ENCODE assay signal across 17 cellular contexts in the genomic region with DNA sequence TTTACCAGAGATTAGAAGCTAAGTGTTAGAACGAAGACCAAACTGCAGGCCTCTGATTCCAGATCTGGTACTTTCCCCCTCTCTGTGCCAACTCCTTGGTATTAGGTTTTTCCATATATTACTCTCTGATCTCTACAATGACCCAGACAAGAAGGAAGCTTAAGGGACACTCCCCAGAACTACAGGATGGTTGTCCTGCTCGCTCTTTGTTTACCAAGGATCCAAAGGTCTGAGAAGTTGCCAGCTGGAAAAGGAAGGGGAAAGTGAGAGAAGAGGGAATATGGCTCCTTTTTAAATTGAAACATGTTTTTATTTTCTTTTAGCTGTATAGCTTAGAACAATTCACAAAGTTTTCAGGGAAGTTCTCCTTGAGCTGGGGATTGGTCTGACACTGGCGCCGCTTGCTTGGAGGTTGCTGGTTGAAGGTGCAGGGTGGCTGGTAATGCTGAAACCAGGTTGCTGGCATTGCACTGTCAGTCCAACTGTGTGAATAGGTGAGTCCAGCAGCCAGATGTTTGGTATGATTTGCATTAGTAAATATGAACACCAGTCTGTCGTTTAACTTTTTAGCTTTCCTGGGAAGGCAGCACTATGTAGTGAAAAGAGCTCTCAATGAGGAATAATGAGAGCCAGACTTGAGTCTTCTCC.
DNase-seq lines count a peak whose midpoint lies in the region; ATAC-seq and TF ChIP-seq lines count a peak whose summit lies in the region.
"Had no signal": no experiment of that assay in that cellular context is flagged by ENCODE, and none has a peak within 500 bp of the region (broad histone marks: within the 10 kb centered on the region; RNA-seq: fewer than 3 reads in every experiment).

No MANE protein-coding gene starts in this region.

- ATAC-seq in mucosa of descending colon (peak; percentile 90), GM18502 (IDR thresholded peaks at IDR 0.05; ENCODE audit: poor library complexity, unreplicated experiment) (no peak), HG03108 (IDR thresholded peaks at IDR 0.05; ENCODE audit: unreplicated experiment) (no peak)

- TF ChIP-seq EP300 in transverse colon (IDR thresholded peaks at IDR 0.05; ENCODE audit: low read depth) = no peak

- H3K9me3 ChIP-seq in colonic mucosa = no peaks in the 10 kb centered on the region
- no peaks in the 10 kb centered on the region for H3K9me3 ChIP-seq in mucosa of descending colon
- H3K9me3 ChIP-seq in transverse colon = no peaks in the 10 kb centered on the region
- H3K9me3 ChIP-seq: BE2C had no signal

- H3K4me3 ChIP-seq in colonic mucosa (no peak overlapping the region), mucosa of descending colon (no peak overlapping the region), transverse colon (no peak overlapping the region)

- no peak for TF ChIP-seq CTCF in colonic mucosa (IDR thresholded peaks at IDR 0.05)
- TF ChIP-seq CTCF in mucosa of descending colon (IDR thresholded peaks at IDR 0.05) = no peak
- TF ChIP-seq CTCF in transverse colon (IDR thresholded peaks at IDR 0.05) = no peak

- peak; percentile 46 for DNase-seq in NCI-H69 (lab: John Stamatoyannopoulos, UW)
- DNase-seq in colonic mucosa = peak; percentile 57
- DNase-seq in mucosa of descending colon = peak in 1 of 3 donors; percentile 37
- no peak for DNase-seq in transverse colon
- no peak for DNase-seq in activated CD4-positive, CD25-positive, alpha-beta regulatory T cell (lab: John Stamatoyannopoulos, UW)
- DNase-seq: ACHN; BE2C; C1 segment of cervical spinal cord; CD4-positive, CD25-positive, alpha-beta regulatory T cell; CD8-positive, alpha-beta memory T cell; DMS 273 treated with DMSO at 0.1 percent for 48 hours; DND-41; EL; H9 had no signal

- no peaks in the 10 kb centered on the region for H3K4me1 ChIP-seq in colonic mucosa
- peaks cover 16% of the 10 kb centered on the region for H3K4me1 ChIP-seq in mucosa of descending colon (ENCODE audit: low read depth)
- H3K4me1 ChIP-seq in transverse colon = peaks cover 10 to 22% (median 19%) of the 10 kb centered on the region in 4 donors

- H3K27ac ChIP-seq in colonic mucosa (peak overlapping the region; percentile 27), transverse colon (peak overlapping the region; percentile 49 to 72 (median 68))
- H3K27ac ChIP-seq: HL-60 had no signal

- H3K27me3 ChIP-seq in colonic mucosa = no peaks in the 10 kb centered on the region
- H3K27me3 ChIP-seq in transverse colon = no peaks in the 10 kb centered on the region
- H3K27me3 ChIP-seq: BE2C had no signal

- intact Hi-C loops in colonic mucosa (cut with DNase I) (no loop called here), mucosa of descending colon (cut with DNase I, micrococcal nuclease) (no loop called here), transverse colon (cut with DNase I; ENCODE audit: low total_unique reads) (no loop called here)

- no peaks in the 10 kb centered on the region for H3K36me3 ChIP-seq in colonic mucosa
- no peaks in the 10 kb centered on the region for H3K36me3 ChIP-seq in mucosa of descending colon (ENCODE audit: low read depth)
- H3K36me3 ChIP-seq in transverse colon = no peaks in the 10 kb centered on the region
- H3K36me3 ChIP-seq: BE2C had no signal

- WGBS in transverse colon (ENCODE audit: low coverage in 1 of 2), 2 donors = 52 to 73% methylated on average over 2 to 5 of the region's 5 CpGs

- no peak for TF ChIP-seq POLR2A in transverse colon (IDR thresholded peaks at IDR 0.05)

- in situ Hi-C loops in transverse colon (cut with MboI; ENCODE audit: low pct_ligation_motif_present in 1 of 4, low pct_unique_long_range_greater_than_20kb in 1 of 4, low sequenced_read_pairs in 3 of 4) = no loop called here

- peak overlapping the region in 1 of 2 donors; percentile 43 for H3K9ac ChIP-seq in colonic mucosa (ENCODE audit: low read depth in 2 of 2, low read length in 2 of 2)

Comparison
In these comparisons a context has a peak if more than half of its experiments do, and no peak if none do; other contexts are left out.
1. DNase-seq: peak in NCI-H69 (single experiment) and colonic mucosa (single experiment); none in transverse colon (single experiment) and activated CD4-positive, CD25-positive, alpha-beta regulatory T cell (0 of 4).